ENCODE assay signal across 1 cellular context in the genomic region with DNA sequence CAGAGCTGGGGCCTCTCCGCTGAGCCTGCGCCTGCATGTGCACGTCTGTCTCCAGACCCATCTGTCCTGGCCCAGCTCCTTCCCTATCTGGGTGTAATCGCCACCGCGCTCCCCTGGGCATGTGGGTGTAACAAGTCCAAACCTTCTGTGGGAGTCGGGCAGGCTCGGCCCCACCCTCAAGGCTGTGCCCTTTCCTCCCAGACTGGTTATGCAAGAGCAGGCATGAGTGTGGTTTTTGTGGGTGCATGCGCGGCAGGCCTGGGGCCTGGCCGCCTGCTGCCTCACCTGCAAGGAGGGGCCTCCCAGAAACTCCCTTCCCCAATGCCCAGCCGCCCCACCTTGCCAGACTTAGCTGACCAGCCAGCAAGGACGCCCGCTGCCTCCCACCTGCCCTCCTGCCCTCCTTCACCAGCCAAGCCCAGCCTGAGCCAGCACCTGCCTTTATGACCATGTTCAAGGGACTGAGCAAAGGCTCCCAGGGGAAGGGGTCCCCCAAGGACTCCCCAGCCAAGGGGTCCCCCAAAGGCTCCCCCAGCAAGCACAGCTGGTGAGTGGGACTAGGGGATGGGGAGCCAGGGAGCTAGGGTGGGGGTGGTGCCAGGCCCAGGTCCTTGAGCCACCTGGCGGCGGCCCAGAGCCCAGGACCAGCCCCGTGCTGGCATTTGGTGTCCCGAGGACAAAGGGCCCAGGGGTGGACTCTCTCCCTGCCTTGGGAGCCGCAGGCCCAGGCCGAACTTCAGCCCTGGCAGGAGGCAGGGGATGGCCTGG.
TF ChIP-seq lines count a peak whose summit lies in the region.

A gene (plus strand): TSS at position 342 of the 768 bp plus-strand sequence. CDS start 3,160 bp downstream, outside the sequence.

TF ChIP-seq in GM23338, 12 proteins besides CTCF, POLR2A, EP300 and RAD21 (continued from another document):
- TF ChIP-seq, protein P1, sequence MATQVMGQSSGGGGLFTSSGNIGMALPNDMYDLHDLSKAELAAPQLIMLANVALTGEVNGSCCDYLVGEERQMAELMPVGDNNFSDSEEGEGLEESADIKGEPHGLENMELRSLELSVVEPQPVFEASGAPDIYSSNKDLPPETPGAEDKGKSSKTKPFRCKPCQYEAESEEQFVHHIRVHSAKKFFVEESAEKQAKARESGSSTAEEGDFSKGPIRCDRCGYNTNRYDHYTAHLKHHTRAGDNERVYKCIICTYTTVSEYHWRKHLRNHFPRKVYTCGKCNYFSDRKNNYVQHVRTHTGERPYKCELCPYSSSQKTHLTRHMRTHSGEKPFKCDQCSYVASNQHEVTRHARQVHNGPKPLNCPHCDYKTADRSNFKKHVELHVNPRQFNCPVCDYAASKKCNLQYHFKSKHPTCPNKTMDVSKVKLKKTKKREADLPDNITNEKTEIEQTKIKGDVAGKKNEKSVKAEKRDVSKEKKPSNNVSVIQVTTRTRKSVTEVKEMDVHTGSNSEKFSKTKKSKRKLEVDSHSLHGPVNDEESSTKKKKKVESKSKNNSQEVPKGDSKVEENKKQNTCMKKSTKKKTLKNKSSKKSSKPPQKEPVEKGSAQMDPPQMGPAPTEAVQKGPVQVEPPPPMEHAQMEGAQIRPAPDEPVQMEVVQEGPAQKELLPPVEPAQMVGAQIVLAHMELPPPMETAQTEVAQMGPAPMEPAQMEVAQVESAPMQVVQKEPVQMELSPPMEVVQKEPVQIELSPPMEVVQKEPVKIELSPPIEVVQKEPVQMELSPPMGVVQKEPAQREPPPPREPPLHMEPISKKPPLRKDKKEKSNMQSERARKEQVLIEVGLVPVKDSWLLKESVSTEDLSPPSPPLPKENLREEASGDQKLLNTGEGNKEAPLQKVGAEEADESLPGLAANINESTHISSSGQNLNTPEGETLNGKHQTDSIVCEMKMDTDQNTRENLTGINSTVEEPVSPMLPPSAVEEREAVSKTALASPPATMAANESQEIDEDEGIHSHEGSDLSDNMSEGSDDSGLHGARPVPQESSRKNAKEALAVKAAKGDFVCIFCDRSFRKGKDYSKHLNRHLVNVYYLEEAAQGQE (IDR thresholded peaks at IDR 0.05; ENCODE audit: unreplicated experiment) = no peak
- TF ChIP-seq EZH2phosphoT487 (IDR thresholded peaks at IDR 0.05; ENCODE audit: unreplicated experiment) (no peak), JUNB (IDR thresholded peaks at IDR 0.05; ENCODE audit: unreplicated experiment) (no peak), ZNF114 (CRISPR knock-in tag; IDR thresholded peaks at IDR 0.05) (no peak), EZH2 (IDR thresholded peaks at IDR 0.05; ENCODE audit: low read depth, unreplicated experiment) (no peak), ZNF331 (CRISPR knock-in tag; IDR thresholded peaks at IDR 0.05; ENCODE audit: low read depth) (no peak), POLR2AphosphoS5 (IDR thresholded peaks at IDR 0.05; ENCODE audit: low read depth) (no peak), CREB1 (CRISPR knock-in tag; IDR thresholded peaks at IDR 0.05; ENCODE audit: low read depth) (no peak), STAT1 (IDR thresholded peaks at IDR 0.05; ENCODE audit: unreplicated experiment) (no peak)
- TF ChIP-seq, protein P2, sequence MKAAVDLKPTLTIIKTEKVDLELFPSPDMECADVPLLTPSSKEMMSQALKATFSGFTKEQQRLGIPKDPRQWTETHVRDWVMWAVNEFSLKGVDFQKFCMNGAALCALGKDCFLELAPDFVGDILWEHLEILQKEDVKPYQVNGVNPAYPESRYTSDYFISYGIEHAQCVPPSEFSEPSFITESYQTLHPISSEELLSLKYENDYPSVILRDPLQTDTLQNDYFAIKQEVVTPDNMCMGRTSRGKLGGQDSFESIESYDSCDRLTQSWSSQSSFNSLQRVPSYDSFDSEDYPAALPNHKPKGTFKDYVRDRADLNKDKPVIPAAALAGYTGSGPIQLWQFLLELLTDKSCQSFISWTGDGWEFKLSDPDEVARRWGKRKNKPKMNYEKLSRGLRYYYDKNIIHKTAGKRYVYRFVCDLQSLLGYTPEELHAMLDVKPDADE (IDR thresholded peaks at IDR 0.05) = no peak
- TF ChIP-seq, protein P3, sequence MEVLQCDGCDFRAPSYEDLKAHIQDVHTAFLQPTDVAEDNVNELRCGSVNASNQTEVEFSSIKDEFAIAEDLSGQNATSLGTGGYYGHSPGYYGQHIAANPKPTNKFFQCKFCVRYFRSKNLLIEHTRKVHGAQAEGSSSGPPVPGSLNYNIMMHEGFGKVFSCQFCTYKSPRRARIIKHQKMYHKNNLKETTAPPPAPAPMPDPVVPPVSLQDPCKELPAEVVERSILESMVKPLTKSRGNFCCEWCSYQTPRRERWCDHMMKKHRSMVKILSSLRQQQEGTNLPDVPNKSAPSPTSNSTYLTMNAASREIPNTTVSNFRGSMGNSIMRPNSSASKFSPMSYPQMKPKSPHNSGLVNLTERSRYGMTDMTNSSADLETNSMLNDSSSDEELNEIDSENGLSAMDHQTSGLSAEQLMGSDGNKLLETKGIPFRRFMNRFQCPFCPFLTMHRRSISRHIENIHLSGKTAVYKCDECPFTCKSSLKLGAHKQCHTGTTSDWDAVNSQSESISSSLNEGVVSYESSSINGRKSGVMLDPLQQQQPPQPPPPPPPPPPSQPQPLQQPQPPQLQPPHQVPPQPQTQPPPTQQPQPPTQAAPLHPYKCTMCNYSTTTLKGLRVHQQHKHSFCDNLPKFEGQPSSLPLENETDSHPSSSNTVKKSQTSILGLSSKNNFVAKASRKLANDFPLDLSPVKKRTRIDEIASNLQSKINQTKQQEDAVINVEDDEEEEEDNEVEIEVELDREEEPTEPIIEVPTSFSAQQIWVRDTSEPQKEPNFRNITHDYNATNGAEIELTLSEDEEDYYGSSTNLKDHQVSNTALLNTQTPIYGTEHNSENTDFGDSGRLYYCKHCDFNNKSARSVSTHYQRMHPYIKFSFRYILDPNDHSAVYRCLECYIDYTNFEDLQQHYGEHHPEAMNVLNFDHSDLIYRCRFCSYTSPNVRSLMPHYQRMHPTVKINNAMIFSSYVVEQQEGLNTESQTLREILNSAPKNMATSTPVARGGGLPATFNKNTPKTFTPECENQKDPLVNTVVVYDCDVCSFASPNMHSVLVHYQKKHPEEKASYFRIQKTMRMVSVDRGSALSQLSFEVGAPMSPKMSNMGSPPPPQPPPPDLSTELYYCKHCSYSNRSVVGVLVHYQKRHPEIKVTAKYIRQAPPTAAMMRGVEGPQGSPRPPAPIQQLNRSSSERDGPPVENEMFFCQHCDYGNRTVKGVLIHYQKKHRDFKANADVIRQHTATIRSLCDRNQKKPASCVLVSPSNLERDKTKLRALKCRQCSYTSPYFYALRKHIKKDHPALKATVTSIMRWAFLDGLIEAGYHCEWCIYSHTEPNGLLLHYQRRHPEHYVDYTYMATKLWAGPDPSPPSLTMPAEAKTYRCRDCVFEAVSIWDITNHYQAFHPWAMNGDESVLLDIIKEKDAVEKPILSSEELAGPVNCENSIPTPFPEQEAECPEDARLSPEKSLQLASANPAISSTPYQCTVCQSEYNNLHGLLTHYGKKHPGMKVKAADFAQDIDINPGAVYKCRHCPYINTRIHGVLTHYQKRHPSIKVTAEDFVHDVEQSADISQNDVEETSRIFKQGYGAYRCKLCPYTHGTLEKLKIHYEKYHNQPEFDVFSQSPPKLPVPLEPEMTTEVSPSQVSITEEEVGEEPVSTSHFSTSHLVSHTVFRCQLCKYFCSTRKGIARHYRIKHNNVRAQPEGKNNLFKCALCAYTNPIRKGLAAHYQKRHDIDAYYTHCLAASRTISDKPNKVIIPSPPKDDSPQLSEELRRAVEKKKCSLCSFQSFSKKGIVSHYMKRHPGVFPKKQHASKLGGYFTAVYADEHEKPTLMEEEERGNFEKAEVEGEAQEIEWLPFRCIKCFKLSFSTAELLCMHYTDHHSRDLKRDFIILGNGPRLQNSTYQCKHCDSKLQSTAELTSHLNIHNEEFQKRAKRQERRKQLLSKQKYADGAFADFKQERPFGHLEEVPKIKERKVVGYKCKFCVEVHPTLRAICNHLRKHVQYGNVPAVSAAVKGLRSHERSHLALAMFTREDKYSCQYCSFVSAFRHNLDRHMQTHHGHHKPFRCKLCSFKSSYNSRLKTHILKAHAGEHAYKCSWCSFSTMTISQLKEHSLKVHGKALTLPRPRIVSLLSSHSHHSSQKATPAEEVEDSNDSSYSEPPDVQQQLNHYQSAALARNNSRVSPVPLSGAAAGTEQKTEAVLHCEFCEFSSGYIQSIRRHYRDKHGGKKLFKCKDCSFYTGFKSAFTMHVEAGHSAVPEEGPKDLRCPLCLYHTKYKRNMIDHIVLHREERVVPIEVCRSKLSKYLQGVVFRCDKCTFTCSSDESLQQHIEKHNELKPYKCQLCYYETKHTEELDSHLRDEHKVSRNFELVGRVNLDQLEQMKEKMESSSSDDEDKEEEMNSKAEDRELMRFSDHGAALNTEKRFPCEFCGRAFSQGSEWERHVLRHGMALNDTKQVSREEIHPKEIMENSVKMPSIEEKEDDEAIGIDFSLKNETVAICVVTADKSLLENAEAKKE (CRISPR knock-in tag; IDR thresholded peaks at IDR 0.05) = no peak
